Comparison of ENCODE assay signal across 22 cellular contexts in genomic region chr4:150369434-150370141, GRCh38.
DNase-seq lines count a peak whose midpoint lies in the region; ATAC-seq and TF ChIP-seq lines count a peak whose summit lies in the region.
"Had no signal": no experiment of that assay in that cellular context is flagged by ENCODE, and none has a peak within 500 bp of the region (broad histone marks: within the 10 kb centered on the region; RNA-seq: fewer than 3 reads in every experiment).

No MANE protein-coding gene starts in this region.

- H3K18ac ChIP-seq in IMR-90 (ENCODE audit: low read depth, low read length): no peak overlapping the region

- TF ChIP-seq CTCF in IMR-90 (conservative IDR thresholded peaks at IDR 0.05; ENCODE audit: low read depth, low read length) (no peak), coronary artery (IDR thresholded peaks at IDR 0.05) (no peak)

- CTCF ChIA-PET in IMR-90 (lab: Yijun Ruan, JAX): interaction anchor here (0.6 to 1.3 kb wide), 2 partner anchors 14 to 497 kb away, joined by 3 read pairs; no protein-coding TSS in a partner anchor

- ATAC-seq in activated T-cell treated with anti-CD3 and anti-CD28 coated beads, Interleukin-2, amount 50 U/mL, for 72 hours (replicated peaks in 1 of 2): no peak
- ATAC-seq in activated T-cell treated with anti-CD3 and anti-CD28 coated beads, Interleukin-2, amount 50 U/mL, for 4 hours: no peak
- ATAC-seq in IMR-90 (ENCODE audit: low read depth): no peak
- no peak for ATAC-seq in stimulated activated effector memory CD8-positive, alpha-beta T cell treated with anti-CD3 and anti-CD28 coated beads, Interleukin-12 subunit alpha, Interleukin-12 subunit beta, amount 100 ng/mL, for 72 hours
- ATAC-seq: CD8-positive, alpha-beta T cell; GM23338; HCT116 had no signal

- H3K27ac Mint-ChIP-seq in activated T-cell treated with anti-CD3 and anti-CD28 coated beads, Interleukin-2, amount 50 U/mL, for 72 hours: peak overlapping the region; percentile 49
- peak overlapping the region; percentile 9 for H3K27ac Mint-ChIP-seq in stimulated activated effector memory CD8-positive, alpha-beta T cell treated with anti-CD3 and anti-CD28 coated beads, Interleukin-12 subunit alpha, Interleukin-12 subunit beta, amount 100 ng/mL, for 72 hours
- H3K27ac Mint-ChIP-seq: B cell; CD8-positive, alpha-beta T cell; GM23338; H9; HFFc6 had no signal

- DNase-seq in activated T-cell treated with anti-CD3 and anti-CD28 coated beads, Interleukin-2, amount 50 U/mL, for 72 hours: no peak
- DNase-seq in activated T-cell treated with anti-CD3 and anti-CD28 coated beads, Interleukin-2, amount 50 U/mL, for 4 hours: no peak
- DNase-seq in IMR-90 (no peak), cardiac septum (ENCODE audit: low spot score) (no peak), coronary artery (ENCODE audit: low spot score) (no peak)
- no peak for DNase-seq in stimulated activated effector memory CD8-positive, alpha-beta T cell treated with anti-CD3 and anti-CD28 coated beads, Interleukin-12 subunit alpha, Interleukin-12 subunit beta, amount 100 ng/mL, for 72 hours (ENCODE audit: low spot score in 2 of 2)
- no peak for DNase-seq in stimulated activated CD4-positive, alpha-beta T cell treated with anti-CD3 and anti-CD28 coated beads, Interleukin-1b, Interleukin-23, amount 100 ng/mL, for 48 hours
- DNase-seq: Caco-2; CD4-positive, CD25-positive, alpha-beta regulatory T cell; CD8-positive, alpha-beta T cell; DMS 273 treated with DMSO at 0.1 percent for 48 hours; DMS53; GF-D8; H9; HFFc6 had no signal

- no peak overlapping the region for H2BK120ac ChIP-seq in IMR-90 (ENCODE audit: low read depth, low read length)

- H3K27ac ChIP-seq in IMR-90 (ENCODE audit: insufficient read depth, low read length): no peak overlapping the region
- H3K27ac ChIP-seq in muscle layer of colon (ENCODE audit: low read depth, low read length): peak overlapping the region; percentile 58
- H3K27ac ChIP-seq in coronary artery: no peak overlapping the region
- H3K27ac ChIP-seq: 22Rv1, BLaER1, C4-2B had no signal

- no peak overlapping the region for H4K8ac ChIP-seq in IMR-90 (ENCODE audit: low read depth in 2 of 2, low read length in 2 of 2)

- H3K56ac ChIP-seq in IMR-90 (ENCODE audit: extremely low read depth, insufficient read depth, low read length): no peak overlapping the region

- H3K9ac ChIP-seq in IMR-90 (ENCODE audit: low read depth, low read length): no peak overlapping the region
- H3K9ac ChIP-seq in muscle layer of colon (ENCODE audit: low read length): no peak overlapping the region
- H3K9ac ChIP-seq: BLaER1 had no signal

- WGBS in IMR-90 (ENCODE audit: extremely low coverage in 2 of 2, insufficient read length in 1 of 2), 2 experiments: no CpG with 5 or more reads among the region's 3 CpGs

- H3K36me3 Mint-ChIP-seq in activated T-cell treated with anti-CD3 and anti-CD28 coated beads, Interleukin-2, amount 50 U/mL, for 72 hours (ENCODE audit: insufficient read depth in 2 of 2): no peaks in the 10 kb centered on the region
- peaks cover 7% of the 10 kb centered on the region for H3K36me3 Mint-ChIP-seq in activated T-cell treated with anti-CD3 and anti-CD28 coated beads, Interleukin-2, amount 50 U/mL, for 4 hours (ENCODE audit: insufficient read depth)
- no peaks in the 10 kb centered on the region for H3K36me3 Mint-ChIP-seq in stimulated activated effector memory CD8-positive, alpha-beta T cell treated with anti-CD3 and anti-CD28 coated beads, Interleukin-12 subunit alpha, Interleukin-12 subunit beta, amount 100 ng/mL, for 72 hours

- H2BK5ac ChIP-seq in IMR-90 (ENCODE audit: low read depth, low read length, poor library complexity, severe bottlenecking): no peak overlapping the region

- no peaks in the 10 kb centered on the region for H3K9me3 Mint-ChIP-seq in activated T-cell treated with anti-CD3 and anti-CD28 coated beads, Interleukin-2, amount 50 U/mL, for 72 hours
- no peaks in the 10 kb centered on the region for H3K9me3 Mint-ChIP-seq in activated T-cell treated with anti-CD3 and anti-CD28 coated beads, Interleukin-2, amount 50 U/mL, for 4 hours
- H3K9me3 Mint-ChIP-seq in stimulated activated effector memory CD8-positive, alpha-beta T cell treated with anti-CD3 and anti-CD28 coated beads, Interleukin-12 subunit alpha, Interleukin-12 subunit beta, amount 100 ng/mL, for 72 hours: no peaks in the 10 kb centered on the region
- H3K9me3 Mint-ChIP-seq: CD4-positive, CD25-positive, alpha-beta regulatory T cell; CD8-positive, alpha-beta T cell; GM23338; H9; HFFc6 had no signal

- TF ChIP-seq POLR2A in IMR-90 (IDR thresholded peaks at IDR 0.05; ENCODE audit: low read depth, low read length): no peak

- no peak for TF ChIP-seq RAD21 in IMR-90 (IDR thresholded peaks at IDR 0.05; ENCODE audit: low read length)

- POLR2A ChIA-PET in IMR-90 (lab: Charles Lee; ENCODE audit: unreplicated experiment): no interaction called here

- H3K23ac ChIP-seq in IMR-90 (ENCODE audit: low read depth, low read length): no peak overlapping the region

- H2BK20ac ChIP-seq in IMR-90 (ENCODE audit: low read depth, low read length): no peak overlapping the region

- no peak overlapping the region for H3K4me3 ChIP-seq in IMR-90 (ENCODE audit: insufficient read depth, low read depth, low read length)
- H3K4me3 ChIP-seq in muscle layer of colon (ENCODE audit: low read depth in 1 of 2, low read length in 2 of 2): no peak overlapping the region
- no peak overlapping the region for H3K4me3 ChIP-seq in coronary artery
- H3K4me3 ChIP-seq: BLaER1, GM23338 had no signal

- H2AFZ ChIP-seq in IMR-90 (replicated peaks; ENCODE audit: low read length, poor library complexity): no peak overlapping the region
- H2AFZ ChIP-seq: GM23338 had no signal

- H3K4me2 ChIP-seq in IMR-90 (ENCODE audit: low read depth, low read length): no peak overlapping the region
- H3K4me2 ChIP-seq: BLaER1, GM23338 had no signal

- peaks cover 4% of the 10 kb centered on the region for H3K4me1 Mint-ChIP-seq in activated T-cell treated with anti-CD3 and anti-CD28 coated beads, Interleukin-2, amount 50 U/mL, for 72 hours (ENCODE audit: low read depth)
- H3K4me1 Mint-ChIP-seq in activated T-cell treated with anti-CD3 and anti-CD28 coated beads, Interleukin-2, amount 50 U/mL, for 4 hours (ENCODE audit: low read depth): no peaks in the 10 kb centered on the region
- H3K4me1 Mint-ChIP-seq in stimulated activated effector memory CD8-positive, alpha-beta T cell treated with anti-CD3 and anti-CD28 coated beads, Interleukin-12 subunit alpha, Interleukin-12 subunit beta, amount 100 ng/mL, for 72 hours: peaks cover 11% of the 10 kb centered on the region
- H3K4me1 Mint-ChIP-seq: B cell had no signal

- H3K4me1 ChIP-seq in IMR-90 (ENCODE audit: control insufficient read depth, insufficient read depth, low read length): no peaks in the 10 kb centered on the region
- H3K4me1 ChIP-seq in muscle layer of colon (ENCODE audit: insufficient read depth, low read length): peaks cover 20% of the 10 kb centered on the region
- H3K4me1 ChIP-seq: BLaER1, Caco-2 had no signal

- H3K9me1 ChIP-seq in IMR-90 (ENCODE audit: insufficient read depth, low read length): no peaks in the 10 kb centered on the region; the same call in 1 of the 2 replicates

- dilution Hi-C loops in IMR-90 (cut with HindIII; ENCODE audit: low sequenced_read_pairs, unreplicated experiment): no loop called here

- H3K79me1 ChIP-seq in IMR-90 (ENCODE audit: low read depth in 1 of 2, low read length in 2 of 2): no peaks in the 10 kb centered on the region

- H4K91ac ChIP-seq in IMR-90 (ENCODE audit: insufficient read depth, low read depth, low read length): no peak overlapping the region

- intact Hi-C loops in IMR-90 (cut with micrococcal nuclease): no loop called here
- intact Hi-C loops in cardiac septum (cut with DNase I): no loop called here

- H4K5ac ChIP-seq in IMR-90 (ENCODE audit: low read depth, low read length): no peak overlapping the region

- H2AK5ac ChIP-seq in IMR-90 (ENCODE audit: low read depth, low read length): no peak overlapping the region

- H2AK9ac ChIP-seq in IMR-90 (replicated peaks; ENCODE audit: low read depth, low read length, poor library complexity): no peak overlapping the region

- no peaks in the 10 kb centered on the region for H4K20me1 ChIP-seq in IMR-90 (ENCODE audit: insufficient read depth, low read length)
- H4K20me1 ChIP-seq: BLaER1 had no signal

- BruUV-seq in IMR-90 (replicated peaks; lab: Mats Ljungman, UMichigan): no TSS peak

- H2BK15ac ChIP-seq in IMR-90 (ENCODE audit: low read depth, low read length): no peak overlapping the region

- H3K27me3 ChIP-seq in IMR-90 (ENCODE audit: control insufficient read depth, insufficient read depth, low read length) (no peaks in the 10 kb centered on the region), muscle layer of colon (ENCODE audit: control insufficient read depth in 1 of 2, insufficient read depth in 2 of 2, low read length in 2 of 2) (no peaks in the 10 kb centered on the region)
- H3K27me3 ChIP-seq: BLaER1 had no signal

- H3K4me3 Mint-ChIP-seq in activated T-cell treated with anti-CD3 and anti-CD28 coated beads, Interleukin-2, amount 50 U/mL, for 72 hours: no peak overlapping the region
- H3K4me3 Mint-ChIP-seq in activated T-cell treated with anti-CD3 and anti-CD28 coated beads, Interleukin-2, amount 50 U/mL, for 4 hours: no peak overlapping the region
- no peak overlapping the region for H3K4me3 Mint-ChIP-seq in stimulated activated effector memory CD8-positive, alpha-beta T cell treated with anti-CD3 and anti-CD28 coated beads, Interleukin-12 subunit alpha, Interleukin-12 subunit beta, amount 100 ng/mL, for 72 hours
- H3K4me3 Mint-ChIP-seq: B cell; CD4-positive, CD25-positive, alpha-beta regulatory T cell; CD8-positive, alpha-beta T cell; GM23338; H9; HFFc6 had no signal

- H3K36me3 ChIP-seq in IMR-90 (ENCODE audit: control insufficient read depth, insufficient read depth, low read length) (no peaks in the 10 kb centered on the region), muscle layer of colon (ENCODE audit: insufficient read depth, low read length) (no peaks in the 10 kb centered on the region)
- H3K36me3 ChIP-seq: BLaER1 had no signal

- H3K9me3 ChIP-seq in IMR-90 (ENCODE audit: control insufficient read depth, insufficient read depth, low read length) (no peaks in the 10 kb centered on the region), muscle layer of colon (ENCODE audit: low read length) (no peaks in the 10 kb centered on the region)
- H3K9me3 ChIP-seq: BLaER1, Caco-2 had no signal

- H3K27me3 Mint-ChIP-seq in activated T-cell treated with anti-CD3 and anti-CD28 coated beads, Interleukin-2, amount 50 U/mL, for 72 hours (ENCODE audit: low read depth): no peaks in the 10 kb centered on the region
- no peaks in the 10 kb centered on the region for H3K27me3 Mint-ChIP-seq in activated T-cell treated with anti-CD3 and anti-CD28 coated beads, Interleukin-2, amount 50 U/mL, for 4 hours (ENCODE audit: low read depth)
- H3K27me3 Mint-ChIP-seq: B cell; CD4-positive, CD25-positive, alpha-beta regulatory T cell had no signal

- in situ Hi-C loops in IMR-90 (cut with MboI; ENCODE audit: low sequenced_read_pairs): no loop called here

- H3K4ac ChIP-seq in IMR-90 (ENCODE audit: low read depth, low read length): no peak overlapping the region

- no peak overlapping the region for H3K14ac ChIP-seq in IMR-90 (replicated peaks; ENCODE audit: low read depth, low read length)

TF ChIP-seq in IMR-90, 13 proteins besides CTCF, POLR2A, EP300 and RAD21 (continues in another document):
- TF ChIP-seq MAZ (IDR thresholded peaks at IDR 0.05; ENCODE audit: borderline replicate concordance, low read depth, low read length) (no peak), MAFK (IDR thresholded peaks at IDR 0.05; ENCODE audit: low read depth, low read length) (peak; percentile 75)
